Comparison of ENCODE assay signal across 30 cellular contexts in the genomic region with DNA sequence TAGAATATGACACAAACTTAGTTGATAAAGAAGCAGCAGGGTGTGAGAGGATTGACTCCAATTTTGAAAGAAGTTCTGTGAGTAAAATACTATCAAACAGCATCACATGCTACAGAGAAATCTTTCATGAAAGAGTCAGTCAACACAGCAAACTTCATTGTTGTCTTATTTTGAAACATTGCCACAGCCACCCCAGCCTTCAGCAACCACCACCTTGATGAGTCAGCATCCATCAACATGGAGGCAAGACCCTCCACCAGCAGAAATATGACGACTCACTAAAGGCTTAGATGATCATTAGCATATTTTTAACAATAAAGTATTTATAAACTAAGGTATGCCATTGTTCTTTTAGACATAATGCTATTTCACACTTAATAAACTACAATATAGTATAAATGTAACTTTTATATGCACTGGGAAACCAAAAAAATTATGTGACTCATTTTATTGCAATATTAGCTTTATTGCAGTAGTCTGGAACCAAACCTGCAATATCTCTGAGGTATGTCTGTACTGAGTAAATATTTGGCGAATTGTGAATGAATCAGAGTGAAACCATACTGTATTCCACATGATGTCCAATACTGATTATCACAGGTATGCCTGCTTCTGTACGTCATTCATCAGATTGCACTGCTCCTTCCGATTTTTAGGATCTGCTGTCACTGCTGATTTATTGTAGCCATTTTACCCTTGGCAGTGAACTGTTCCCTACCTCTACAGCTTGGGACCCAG. TPM values are rescaled to one million over a fixed set of nuclear protein-coding genes. Genes with fewer than 3 reads are reported as not detected.
"Had no signal": no experiment of that assay in that cellular context is flagged by ENCODE, and none has a peak within 500 bp of the region (broad histone marks: within the 10 kb centered on the region; RNA-seq: fewer than 3 reads in every experiment).

No MANE protein-coding gene starts in this region.

- H3K9ac ChIP-seq: neural progenitor cell had no signal

- H3K27ac Mint-ChIP-seq: activated CD4-positive, alpha-beta memory T cell treated with anti-CD3 and anti-CD28 coated beads, Interleukin-2, amount 10 ng/mL, durations not matched to agents 7 days and 5 days; activated CD4-positive, alpha-beta T cell treated with anti-CD3 and anti-CD28 coated beads, Interleukin-2, amount 10 ng/mL, durations not matched to agents 7 days and 5 days; activated naive CD4-positive, alpha-beta T cell treated with anti-CD3 and anti-CD28 coated beads, Interleukin-2, amount 10 ng/mL, durations not matched to agents 7 days and 5 days; activated naive CD8-positive, alpha-beta T cell treated with anti-CD3 and anti-CD28 coated beads, Interleukin-2, amount 10 ng/mL, durations not matched to agents 7 days and 5 days; activated T-cell treated with anti-CD3 and anti-CD28 coated beads, Interleukin-2, amount 50 U/mL, for 24 hours; immature natural killer cell; memory B cell; naive thymus-derived CD8-positive, alpha-beta T cell; neural progenitor cell; WTC11 had no signal

- ATAC-seq: heart left ventricle; naive thymus-derived CD8-positive, alpha-beta T cell; right cardiac atrium; upper lobe of right lung; WTC11 had no signal

- H3K4me1 Mint-ChIP-seq: activated CD4-positive, alpha-beta memory T cell treated with anti-CD3 and anti-CD28 coated beads, Interleukin-2, amount 10 ng/mL, durations not matched to agents 7 days and 5 days; activated CD4-positive, alpha-beta T cell treated with anti-CD3 and anti-CD28 coated beads, Interleukin-2, amount 10 ng/mL, durations not matched to agents 7 days and 5 days; activated naive CD4-positive, alpha-beta T cell treated with anti-CD3 and anti-CD28 coated beads, Interleukin-2, amount 10 ng/mL, durations not matched to agents 7 days and 5 days; activated naive CD8-positive, alpha-beta T cell treated with anti-CD3 and anti-CD28 coated beads, Interleukin-2, amount 10 ng/mL, durations not matched to agents 7 days and 5 days; immature natural killer cell; memory B cell; naive thymus-derived CD8-positive, alpha-beta T cell; neural progenitor cell; WTC11 had no signal

- H3K27ac ChIP-seq: ascending aorta, brain microvascular endothelial cell, heart left ventricle, neural progenitor cell, suprapubic skin, tibial artery, upper lobe of right lung had no signal

- H3K4me1 ChIP-seq: ascending aorta, heart left ventricle, neural progenitor cell, suprapubic skin, tibial artery, upper lobe of right lung had no signal

- H3K27me3 Mint-ChIP-seq: activated CD4-positive, alpha-beta memory T cell treated with anti-CD3 and anti-CD28 coated beads, Interleukin-2, amount 10 ng/mL, durations not matched to agents 7 days and 5 days; activated CD4-positive, alpha-beta T cell treated with anti-CD3 and anti-CD28 coated beads, Interleukin-2, amount 10 ng/mL, durations not matched to agents 7 days and 5 days; activated naive CD4-positive, alpha-beta T cell treated with anti-CD3 and anti-CD28 coated beads, Interleukin-2, amount 10 ng/mL, durations not matched to agents 7 days and 5 days; activated naive CD8-positive, alpha-beta T cell treated with anti-CD3 and anti-CD28 coated beads, Interleukin-2, amount 10 ng/mL, durations not matched to agents 7 days and 5 days; memory B cell; naive thymus-derived CD8-positive, alpha-beta T cell had no signal

- H3K9me3 Mint-ChIP-seq: activated CD4-positive, alpha-beta memory T cell treated with anti-CD3 and anti-CD28 coated beads, Interleukin-2, amount 10 ng/mL, durations not matched to agents 7 days and 5 days; activated CD4-positive, alpha-beta T cell treated with anti-CD3 and anti-CD28 coated beads, Interleukin-2, amount 10 ng/mL, durations not matched to agents 7 days and 5 days; activated naive CD4-positive, alpha-beta T cell treated with anti-CD3 and anti-CD28 coated beads, Interleukin-2, amount 10 ng/mL, durations not matched to agents 7 days and 5 days; activated naive CD8-positive, alpha-beta T cell treated with anti-CD3 and anti-CD28 coated beads, Interleukin-2, amount 10 ng/mL, durations not matched to agents 7 days and 5 days; activated T-cell treated with anti-CD3 and anti-CD28 coated beads, Interleukin-2, amount 50 U/mL, for 24 hours; memory B cell; neural progenitor cell; WTC11 had no signal

- H3K4me3 Mint-ChIP-seq: activated CD4-positive, alpha-beta memory T cell treated with anti-CD3 and anti-CD28 coated beads, Interleukin-2, amount 10 ng/mL, durations not matched to agents 7 days and 5 days; activated CD4-positive, alpha-beta T cell treated with anti-CD3 and anti-CD28 coated beads, Interleukin-2, amount 10 ng/mL, durations not matched to agents 7 days and 5 days; activated naive CD4-positive, alpha-beta T cell treated with anti-CD3 and anti-CD28 coated beads, Interleukin-2, amount 10 ng/mL, durations not matched to agents 7 days and 5 days; activated naive CD8-positive, alpha-beta T cell treated with anti-CD3 and anti-CD28 coated beads, Interleukin-2, amount 10 ng/mL, durations not matched to agents 7 days and 5 days; activated T-cell treated with anti-CD3 and anti-CD28 coated beads, Interleukin-2, amount 50 U/mL, for 24 hours; immature natural killer cell; memory B cell; naive thymus-derived CD8-positive, alpha-beta T cell; neural progenitor cell; WTC11 had no signal

- H3K36me3 Mint-ChIP-seq: activated naive CD4-positive, alpha-beta T cell treated with anti-CD3 and anti-CD28 coated beads, Interleukin-2, amount 10 ng/mL, durations not matched to agents 7 days and 5 days; activated naive CD8-positive, alpha-beta T cell treated with anti-CD3 and anti-CD28 coated beads, Interleukin-2, amount 10 ng/mL, durations not matched to agents 7 days and 5 days; immature natural killer cell; memory B cell; naive thymus-derived CD8-positive, alpha-beta T cell; neural progenitor cell; WTC11 had no signal

- H3K36me3 ChIP-seq: ascending aorta, brain microvascular endothelial cell, heart left ventricle, neural progenitor cell, suprapubic skin, tibial artery, upper lobe of right lung had no signal

- DNase-seq: activated CD4-positive, alpha-beta memory T cell treated with anti-CD3 and anti-CD28 coated beads, Interleukin-2, amount 10 ng/mL, durations not matched to agents 7 days and 5 days; activated CD4-positive, alpha-beta T cell treated with anti-CD3 and anti-CD28 coated beads for 1 hour; activated CD4-positive, alpha-beta T cell treated with anti-CD3 and anti-CD28 coated beads, Interleukin-2, amount 10 ng/mL, durations not matched to agents 7 days and 5 days; activated CD8-positive, alpha-beta memory T cell treated with anti-CD3 and anti-CD28 coated beads, Interleukin-2, amount 50 U/mL, for 48 hours; activated gamma-delta T cell; activated naive CD4-positive, alpha-beta T cell treated with anti-CD3 and anti-CD28 coated beads, Interleukin-2, amount 10 ng/mL, durations not matched to agents 7 days and 5 days; activated naive CD8-positive, alpha-beta T cell treated with anti-CD3 and anti-CD28 coated beads, Interleukin-2, amount 10 ng/mL, durations not matched to agents 7 days and 5 days; activated T-cell treated with anti-CD3 and anti-CD28 coated beads, Interleukin-2, amount 50 U/mL, for 24 hours; brain microvascular endothelial cell; central memory CD4-positive, alpha-beta T cell; dermis blood vessel endothelial cell; effector CD4-positive, alpha-beta T cell; erythroblast; heart left ventricle; hypothalamus; immature natural killer cell; kidney; naive thymus-derived CD8-positive, alpha-beta T cell; occipital lobe; right cardiac atrium; stimulated activated CD4-positive, alpha-beta T cell treated with anti-CD3 and anti-CD28 coated beads, Interleukin-15, amount 100 ng/mL, for 24 hours; stimulated activated naive CD4-positive, alpha-beta T cell; T-helper 2 cell; tibial artery; upper lobe of right lung had no signal

- H3K27me3 ChIP-seq: ascending aorta, brain microvascular endothelial cell, heart left ventricle, neural progenitor cell, suprapubic skin, tibial artery, upper lobe of right lung had no signal

- H3K4me3 ChIP-seq: ascending aorta, heart left ventricle, neural progenitor cell, suprapubic skin, tibial artery, upper lobe of right lung had no signal

- H3K9me3 ChIP-seq: ascending aorta, heart left ventricle, suprapubic skin, tibial artery, upper lobe of right lung had no signal

- H2AFZ ChIP-seq: neural progenitor cell had no signal

- H3K4me2 ChIP-seq: neural progenitor cell had no signal

RNA-seq across cellular contexts. Expression of a gene that starts 11.6 kb away (rescaled TPM):
- total RNA-seq: activated CD4-positive, alpha-beta memory T cell treated with anti-CD3 and anti-CD28 coated beads, Interleukin-2, amount 10 ng/mL, durations not matched to agents 7 days and 5 days; activated CD4-positive, alpha-beta T cell treated with anti-CD3 and anti-CD28 coated beads, Interleukin-2, amount 10 ng/mL, durations not matched to agents 7 days and 5 days; activated naive CD8-positive, alpha-beta T cell treated with anti-CD3 and anti-CD28 coated beads, Interleukin-2, amount 10 ng/mL, durations not matched to agents 7 days and 5 days; ascending aorta; dermis blood vessel endothelial cell; kidney; naive thymus-derived CD8-positive, alpha-beta T cell had no signal
